ENCODE assay signal across 10 cellular contexts in the genomic region with DNA sequence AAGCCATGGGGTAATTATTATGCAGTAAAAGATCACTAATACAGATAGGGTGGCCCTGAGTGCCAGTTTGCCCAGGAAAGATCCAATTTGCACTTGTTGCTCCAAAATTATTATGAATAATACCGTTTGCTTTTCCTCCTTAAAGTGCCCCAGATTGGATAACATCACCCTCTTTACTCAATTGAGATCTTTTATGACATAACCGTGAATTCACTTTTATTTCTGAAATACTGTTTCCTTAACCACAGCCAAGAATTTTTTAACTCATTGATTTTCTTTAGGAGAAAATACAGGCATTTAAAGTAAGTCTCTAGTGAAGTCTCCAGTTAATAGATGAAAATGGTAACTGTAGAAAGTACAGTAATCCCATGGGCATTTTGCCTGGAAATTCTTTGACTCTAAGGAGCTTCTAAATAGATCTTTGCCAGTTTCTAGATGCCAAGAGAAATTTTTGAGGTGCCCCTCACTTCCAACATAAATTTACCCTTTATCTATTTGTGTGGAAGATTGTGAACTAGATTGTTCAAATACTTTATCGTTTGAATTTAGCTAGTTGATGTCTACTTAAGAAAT.
"Had no signal": no experiment of that assay in that cellular context is flagged by ENCODE, and none has a peak within 500 bp of the region (broad histone marks: within the 10 kb centered on the region; RNA-seq: fewer than 3 reads in every experiment).

No MANE protein-coding gene starts in this region.

- DNase-seq: activated CD4-positive, alpha-beta T cell treated with anti-CD3 and anti-CD28 coated beads, Interleukin-2, amount 50 U/mL, for 1 hour; activated CD4-positive, CD25-positive, alpha-beta regulatory T cell; activated gamma-delta T cell; anterior cingulate cortex; caudate nucleus; cortex of kidney; effector memory CD4-positive, alpha-beta T cell; stimulated activated CD4-positive, alpha-beta T cell treated with anti-CD3 and anti-CD28 coated beads, Interleukin-15, amount 100 ng/mL, for 24 hours; stimulated activated CD4-positive, alpha-beta T cell treated with anti-CD3 and anti-CD28 coated beads, Interleukin-4, amount 100 ng/mL, for 4 hours; tibial artery had no signal
